ENCODE assay signal across 8 cellular contexts in the genomic region with DNA sequence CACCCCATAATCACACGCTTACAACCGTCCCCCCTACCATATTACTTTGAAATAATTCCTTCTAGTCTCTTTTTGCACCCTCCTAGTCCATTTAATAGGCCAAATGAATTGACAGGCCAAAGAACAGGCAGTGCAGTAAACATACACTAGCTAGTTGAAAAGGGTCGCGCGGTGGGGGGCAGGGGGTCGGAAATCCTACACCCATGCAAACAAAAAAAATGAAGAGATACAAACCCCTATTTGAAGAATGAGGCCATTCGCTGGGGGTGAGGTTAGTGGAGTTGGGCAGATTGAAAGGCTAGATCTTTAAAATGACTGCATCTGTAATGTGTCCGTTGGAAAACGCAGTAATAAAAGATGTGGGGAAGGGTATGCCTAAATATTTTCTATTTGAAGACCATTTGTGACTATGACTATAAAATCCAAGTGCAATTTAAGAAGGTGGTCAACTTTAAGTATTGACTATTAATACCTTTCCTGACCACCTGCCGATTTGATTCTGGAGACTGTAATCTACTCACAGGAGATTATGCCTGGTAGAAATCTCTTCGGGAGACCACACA. TPM values are rescaled to one million over a fixed set of nuclear protein-coding genes. Genes with fewer than 3 reads are reported as not detected.
DNase-seq lines count a peak whose midpoint lies in the region; ATAC-seq and TF ChIP-seq lines count a peak whose summit lies in the region.

No MANE protein-coding gene starts in this region.

- H3K4me1 ChIP-seq in OCI-LY3 (ENCODE audit: low read length) = peaks cover 12% of the 10 kb centered on the region
- H3K4me1 ChIP-seq in esophagus squamous epithelium = peaks cover 4 to 28% (median 6%) of the 10 kb centered on the region in 3 donors

- intact Hi-C loops in esophagus squamous epithelium (cut with DNase I) = no loop called here

- TF ChIP-seq POLR2A in esophagus squamous epithelium (IDR thresholded peaks at IDR 0.05) = no peak
- TF ChIP-seq POLR2A in erythroblast (IDR thresholded peaks at IDR 0.05; ENCODE audit: low read length) = no peak

- H3K27me3 ChIP-seq in OCI-LY3 (ENCODE audit: low read depth, low read length) = no peaks in the 10 kb centered on the region
- no peaks in the 10 kb centered on the region for H3K27me3 ChIP-seq in esophagus squamous epithelium

- DNase-seq in esophagus squamous epithelium (lab: John Stamatoyannopoulos, UW) (no peak), retina (peak; percentile 53), inferior parietal cortex (ENCODE audit: extremely low spot score) (no peak), globus pallidus (ENCODE audit: low spot score) (no peak), erythroblast (lab: John Stamatoyannopoulos, UW) (no peak)

- H4K20me1 ChIP-seq in OCI-LY3 (ENCODE audit: insufficient read depth, low read length) = no peaks in the 10 kb centered on the region

- H2AFZ ChIP-seq in OCI-LY3 (ENCODE audit: low read depth, low read length) = peak overlapping the region; percentile 97

- TF ChIP-seq CTCF in OCI-LY3 (IDR thresholded peaks at IDR 0.05; ENCODE audit: low read depth, low read length) (no peak), esophagus squamous epithelium (IDR thresholded peaks at IDR 0.05) (no peak)

- peak overlapping the region; percentile 80 for H3K4me2 ChIP-seq in OCI-LY3 (ENCODE audit: low read length)

- peak overlapping the region; percentile 78 for H3K9ac ChIP-seq in OCI-LY3 (ENCODE audit: low read length)

- no peaks in the 10 kb centered on the region for H3K9me3 ChIP-seq in OCI-LY3 (ENCODE audit: insufficient read depth, low read length)
- no peaks in the 10 kb centered on the region for H3K9me3 ChIP-seq in esophagus squamous epithelium

- H3K4me3 ChIP-seq in OCI-LY3 (ENCODE audit: low read length) (peak overlapping the region; percentile 88), esophagus squamous epithelium (peak overlapping the region; percentile 69 to 78 (median 73))

- WGBS in esophagus squamous epithelium, 2 donors = 43 to 51% methylated on average over 11 of the region's 11 CpGs

- no peaks in the 10 kb centered on the region for H3K36me3 ChIP-seq in OCI-LY3 (replicated peaks; ENCODE audit: low read depth, low read length)
- no peaks in the 10 kb centered on the region for H3K36me3 ChIP-seq in esophagus squamous epithelium

- peak; percentile 0 for ATAC-seq in GM19395 (IDR thresholded peaks at IDR 0.05; ENCODE audit: unreplicated experiment)
- ATAC-seq in HG03196 (IDR thresholded peaks at IDR 0.05; ENCODE audit: unreplicated experiment) = no peak

- H3K27ac ChIP-seq in OCI-LY3 (ENCODE audit: low read length) (peak overlapping the region; percentile 41), esophagus squamous epithelium (peak overlapping the region in 3 of 4 donors; percentile 50 to 80 (median 79))

- peaks cover 7% of the 10 kb centered on the region; the same call in 1 of the 2 replicates for H3K79me2 ChIP-seq in OCI-LY3 (ENCODE audit: low read length)

RNA-seq across cellular contexts. Expression of a gene that starts 0.9 kb away (rescaled TPM):
- total RNA-seq in esophagus squamous epithelium = 1 to 10 TPM; 3.6 to 5.9 (median 4.1) TPM

RNA-seq across cellular contexts. Expression of a gene that starts 58.1 kb away (rescaled TPM):
- total RNA-seq in esophagus squamous epithelium = 10 to 100 TPM; 16.4 to 33.4 (median 21.6) TPM
